ENCODE assay signal across 1 cellular context in genomic region chr17:48542956-48543853, GRCh38.
A peak's percentile ranks its signal among the peaks of the same experiment; 100 is the strongest.
TF ChIP-seq lines count a peak whose summit lies in the region.

No MANE protein-coding gene starts in this region.

TF ChIP-seq in K562, 482 proteins besides CTCF, POLR2A, EP300 and RAD21 (continues in another document):
- TF ChIP-seq MAFF (IDR thresholded peaks at IDR 0.05; ENCODE audit: low read length) (no peak), POLR2H (tag; IDR thresholded peaks at IDR 0.05; ENCODE audit: low read depth) (peak; percentile 31; the same call in 1 of the 2 replicates), RB1 (IDR thresholded peaks at IDR 0.05; ENCODE audit: low read depth) (0 out of 2 replicates have a peak, but pooled peaks have one; percentile 44), IFI16 (CRISPR knock-in tag; IDR thresholded peaks at IDR 0.05) (no peak), CREM (IDR thresholded peaks at IDR 0.05; ENCODE audit: low read depth) (0 out of 2 replicates have a peak, but pooled peaks have one; percentile 2), CHD7 (IDR thresholded peaks at IDR 0.05; ENCODE audit: low read depth, low read length) (no peak), SMAD4 (CRISPR knock-in tag; conservative IDR thresholded peaks at IDR 0.05) (no peak), ZBTB5 (IDR thresholded peaks at IDR 0.05) (no peak), CREB1 (IDR thresholded peaks at IDR 0.05) (no peak), CREB1 (CRISPR knock-in tag; IDR thresholded peaks at IDR 0.05) (0 out of 2 replicates have a peak, but pooled peaks have one; percentile 28), TBP (optimal IDR thresholded peaks at IDR 0.05; ENCODE audit: low read depth, low read length) (peak; percentile 60), ZNF316 (IDR thresholded peaks at IDR 0.05) (no peak), CCNT2 (IDR thresholded peaks at IDR 0.05; ENCODE audit: borderline replicate concordance, extremely low read depth, insufficient read length, low read depth, low read length) (peak; percentile 73), KDM5B (IDR thresholded peaks at IDR 0.05; ENCODE audit: insufficient replicate concordance, low read depth, low read length) (peak; percentile 37), FOXJ3 (CRISPR knock-in tag; IDR thresholded peaks at IDR 0.05) (no peak), NFXL1 (CRISPR knock-in tag; IDR thresholded peaks at IDR 0.05) (no peak), THRAP3 (IDR thresholded peaks at IDR 0.05; ENCODE audit: borderline replicate concordance) (no peak), TGIF2 (CRISPR knock-in tag; IDR thresholded peaks at IDR 0.05) (peak; percentile 71; the same call in 1 of the 2 replicates), C11orf30 (IDR thresholded peaks at IDR 0.05; ENCODE audit: low read depth) (no peak), CUX1 (CRISPR knock-in tag; IDR thresholded peaks at IDR 0.05) (no peak)
- TF ChIP-seq, protein P1, sequence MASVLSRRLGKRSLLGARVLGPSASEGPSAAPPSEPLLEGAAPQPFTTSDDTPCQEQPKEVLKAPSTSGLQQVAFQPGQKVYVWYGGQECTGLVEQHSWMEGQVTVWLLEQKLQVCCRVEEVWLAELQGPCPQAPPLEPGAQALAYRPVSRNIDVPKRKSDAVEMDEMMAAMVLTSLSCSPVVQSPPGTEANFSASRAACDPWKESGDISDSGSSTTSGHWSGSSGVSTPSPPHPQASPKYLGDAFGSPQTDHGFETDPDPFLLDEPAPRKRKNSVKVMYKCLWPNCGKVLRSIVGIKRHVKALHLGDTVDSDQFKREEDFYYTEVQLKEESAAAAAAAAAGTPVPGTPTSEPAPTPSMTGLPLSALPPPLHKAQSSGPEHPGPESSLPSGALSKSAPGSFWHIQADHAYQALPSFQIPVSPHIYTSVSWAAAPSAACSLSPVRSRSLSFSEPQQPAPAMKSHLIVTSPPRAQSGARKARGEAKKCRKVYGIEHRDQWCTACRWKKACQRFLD (CRISPR knock-in tag; IDR thresholded peaks at IDR 0.05) = 0 out of 2 replicates have a peak, but pooled peaks have one; percentile 17
- TF ChIP-seq, protein P2, sequence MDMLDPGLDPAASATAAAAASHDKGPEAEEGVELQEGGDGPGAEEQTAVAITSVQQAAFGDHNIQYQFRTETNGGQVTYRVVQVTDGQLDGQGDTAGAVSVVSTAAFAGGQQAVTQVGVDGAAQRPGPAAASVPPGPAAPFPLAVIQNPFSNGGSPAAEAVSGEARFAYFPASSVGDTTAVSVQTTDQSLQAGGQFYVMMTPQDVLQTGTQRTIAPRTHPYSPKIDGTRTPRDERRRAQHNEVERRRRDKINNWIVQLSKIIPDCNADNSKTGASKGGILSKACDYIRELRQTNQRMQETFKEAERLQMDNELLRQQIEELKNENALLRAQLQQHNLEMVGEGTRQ (CRISPR knock-in tag; IDR thresholded peaks at IDR 0.05) = no peak
- TF ChIP-seq, protein P3, sequence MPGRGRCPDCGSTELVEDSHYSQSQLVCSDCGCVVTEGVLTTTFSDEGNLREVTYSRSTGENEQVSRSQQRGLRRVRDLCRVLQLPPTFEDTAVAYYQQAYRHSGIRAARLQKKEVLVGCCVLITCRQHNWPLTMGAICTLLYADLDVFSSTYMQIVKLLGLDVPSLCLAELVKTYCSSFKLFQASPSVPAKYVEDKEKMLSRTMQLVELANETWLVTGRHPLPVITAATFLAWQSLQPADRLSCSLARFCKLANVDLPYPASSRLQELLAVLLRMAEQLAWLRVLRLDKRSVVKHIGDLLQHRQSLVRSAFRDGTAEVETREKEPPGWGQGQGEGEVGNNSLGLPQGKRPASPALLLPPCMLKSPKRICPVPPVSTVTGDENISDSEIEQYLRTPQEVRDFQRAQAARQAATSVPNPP (IDR thresholded peaks at IDR 0.05; ENCODE audit: borderline replicate concordance, insufficient read depth, insufficient read length) = no peak
- TF ChIP-seq, protein P4, sequence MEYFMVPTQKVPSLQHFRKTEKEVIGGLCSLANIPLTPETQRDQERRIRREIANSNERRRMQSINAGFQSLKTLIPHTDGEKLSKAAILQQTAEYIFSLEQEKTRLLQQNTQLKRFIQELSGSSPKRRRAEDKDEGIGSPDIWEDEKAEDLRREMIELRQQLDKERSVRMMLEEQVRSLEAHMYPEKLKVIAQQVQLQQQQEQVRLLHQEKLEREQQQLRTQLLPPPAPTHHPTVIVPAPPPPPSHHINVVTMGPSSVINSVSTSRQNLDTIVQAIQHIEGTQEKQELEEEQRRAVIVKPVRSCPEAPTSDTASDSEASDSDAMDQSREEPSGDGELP (CRISPR knock-in tag; IDR thresholded peaks at IDR 0.05; ENCODE audit: borderline replicate concordance) = peak; percentile 11; the same call in 1 of the 2 replicates
- TF ChIP-seq, protein P5, sequence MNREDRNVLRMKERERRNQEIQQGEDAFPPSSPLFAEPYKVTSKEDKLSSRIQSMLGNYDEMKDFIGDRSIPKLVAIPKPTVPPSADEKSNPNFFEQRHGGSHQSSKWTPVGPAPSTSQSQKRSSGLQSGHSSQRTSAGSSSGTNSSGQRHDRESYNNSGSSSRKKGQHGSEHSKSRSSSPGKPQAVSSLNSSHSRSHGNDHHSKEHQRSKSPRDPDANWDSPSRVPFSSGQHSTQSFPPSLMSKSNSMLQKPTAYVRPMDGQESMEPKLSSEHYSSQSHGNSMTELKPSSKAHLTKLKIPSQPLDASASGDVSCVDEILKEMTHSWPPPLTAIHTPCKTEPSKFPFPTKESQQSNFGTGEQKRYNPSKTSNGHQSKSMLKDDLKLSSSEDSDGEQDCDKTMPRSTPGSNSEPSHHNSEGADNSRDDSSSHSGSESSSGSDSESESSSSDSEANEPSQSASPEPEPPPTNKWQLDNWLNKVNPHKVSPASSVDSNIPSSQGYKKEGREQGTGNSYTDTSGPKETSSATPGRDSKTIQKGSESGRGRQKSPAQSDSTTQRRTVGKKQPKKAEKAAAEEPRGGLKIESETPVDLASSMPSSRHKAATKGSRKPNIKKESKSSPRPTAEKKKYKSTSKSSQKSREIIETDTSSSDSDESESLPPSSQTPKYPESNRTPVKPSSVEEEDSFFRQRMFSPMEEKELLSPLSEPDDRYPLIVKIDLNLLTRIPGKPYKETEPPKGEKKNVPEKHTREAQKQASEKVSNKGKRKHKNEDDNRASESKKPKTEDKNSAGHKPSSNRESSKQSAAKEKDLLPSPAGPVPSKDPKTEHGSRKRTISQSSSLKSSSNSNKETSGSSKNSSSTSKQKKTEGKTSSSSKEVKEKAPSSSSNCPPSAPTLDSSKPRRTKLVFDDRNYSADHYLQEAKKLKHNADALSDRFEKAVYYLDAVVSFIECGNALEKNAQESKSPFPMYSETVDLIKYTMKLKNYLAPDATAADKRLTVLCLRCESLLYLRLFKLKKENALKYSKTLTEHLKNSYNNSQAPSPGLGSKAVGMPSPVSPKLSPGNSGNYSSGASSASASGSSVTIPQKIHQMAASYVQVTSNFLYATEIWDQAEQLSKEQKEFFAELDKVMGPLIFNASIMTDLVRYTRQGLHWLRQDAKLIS (CRISPR knock-in tag; IDR thresholded peaks at IDR 0.05) = peak; percentile 58; the same call in 1 of the 2 replicates
